In genomic region chr5:78993165-78993564, GRCh38 we compare ENCODE assay signal across 18 cellular contexts. TPM values are rescaled to one million over a fixed set of nuclear protein-coding genes. Genes with fewer than 3 reads are reported as not detected.
A peak's percentile ranks its signal among the peaks of the same experiment; 100 is the strongest.
DNase-seq lines count a peak whose midpoint lies in the region; ATAC-seq and TF ChIP-seq lines count a peak whose summit lies in the region.
"Had no signal": no experiment of that assay in that cellular context is flagged by ENCODE, and none has a peak within 500 bp of the region (broad histone marks: within the 10 kb centered on the region; RNA-seq: fewer than 3 reads in every experiment).

No MANE protein-coding gene starts in this region.

- ATAC-seq in activated CD4-positive, alpha-beta T cell treated with anti-CD3 and anti-CD28 coated beads for 36 hours: peak; percentile 57
- ATAC-seq in activated T-helper 17 cell treated with anti-CD3 and anti-CD28 coated beads, Interleukin-2, amount 50 U/mL, for 72 hours (replicated peaks): peak; percentile 65
- ATAC-seq in stimulated activated naive B cell treated with anti-CD40 and anti-IgM and Interleukin-4, amounts not matched to agents 10 μg/mL and 1 μg/mL and 100 μg/mL, for 72 hours (replicated peaks): peak; percentile 90 to 93
- no peak for ATAC-seq in GM18873 (IDR thresholded peaks at IDR 0.05; ENCODE audit: low FRiP score, unreplicated experiment)

- no peak for TF ChIP-seq CTCF in GM12865 (IDR thresholded peaks at IDR 0.05; ENCODE audit: insufficient read depth, low read depth, low read length, missing control alignments)
- TF ChIP-seq CTCF in smooth muscle cell (IDR thresholded peaks at IDR 0.05; ENCODE audit: borderline replicate concordance, insufficient read depth, poor library complexity, severe bottlenecking): no peak

- H3K4me1 Mint-ChIP-seq in activated CD4-positive, alpha-beta T cell treated with anti-CD3 and anti-CD28 coated beads for 36 hours: peaks cover 7% of the 10 kb centered on the region
- no peaks in the 10 kb centered on the region for H3K4me1 Mint-ChIP-seq in activated T-helper 17 cell treated with anti-CD3 and anti-CD28 coated beads, Interleukin-2, amount 50 U/mL, for 72 hours
- H3K4me1 Mint-ChIP-seq in stimulated activated naive B cell treated with anti-CD40 and anti-IgM and Interleukin-4, amounts not matched to agents 10 μg/mL and 1 μg/mL and 100 μg/mL, for 72 hours: peaks cover 9 to 19% of the 10 kb centered on the region in 2 donors

- no peaks in the 10 kb centered on the region for H3K36me3 Mint-ChIP-seq in activated CD4-positive, alpha-beta T cell treated with anti-CD3 and anti-CD28 coated beads for 36 hours (ENCODE audit: low read depth)
- no peaks in the 10 kb centered on the region for H3K36me3 Mint-ChIP-seq in activated T-helper 17 cell treated with anti-CD3 and anti-CD28 coated beads, Interleukin-2, amount 50 U/mL, for 72 hours (ENCODE audit: low read depth)
- no peaks in the 10 kb centered on the region for H3K36me3 Mint-ChIP-seq in stimulated activated naive B cell treated with anti-CD40 and anti-IgM and Interleukin-4, amounts not matched to agents 10 μg/mL and 1 μg/mL and 100 μg/mL, for 72 hours
- H3K36me3 Mint-ChIP-seq: CD8-positive, alpha-beta memory T cell had no signal

- no peak overlapping the region for H3K4me3 ChIP-seq in GM12865 (ENCODE audit: low read depth, low read length)
- no peak overlapping the region for H3K4me3 ChIP-seq in smooth muscle cell
- H3K4me3 ChIP-seq: SJCRH30 had no signal

- no peak overlapping the region for H3K27ac ChIP-seq in smooth muscle cell (ENCODE audit: low read depth)
- H3K27ac ChIP-seq: SJCRH30 had no signal

- H3K79me2 ChIP-seq in smooth muscle cell (ENCODE audit: low read depth): no peaks in the 10 kb centered on the region

- H3K27me3 ChIP-seq in smooth muscle cell (ENCODE audit: low read depth): no peaks in the 10 kb centered on the region
- H3K27me3 ChIP-seq: SJCRH30 had no signal

- H3K9me3 Mint-ChIP-seq in activated CD4-positive, alpha-beta T cell treated with anti-CD3 and anti-CD28 coated beads for 36 hours (ENCODE audit: low read depth): no peaks in the 10 kb centered on the region
- H3K9me3 Mint-ChIP-seq in activated T-helper 17 cell treated with anti-CD3 and anti-CD28 coated beads, Interleukin-2, amount 50 U/mL, for 72 hours: no peaks in the 10 kb centered on the region
- peaks cover 2 to 3% of the 10 kb centered on the region in 2 donors for H3K9me3 Mint-ChIP-seq in stimulated activated naive B cell treated with anti-CD40 and anti-IgM and Interleukin-4, amounts not matched to agents 10 μg/mL and 1 μg/mL and 100 μg/mL, for 72 hours
- H3K9me3 Mint-ChIP-seq: CD8-positive, alpha-beta memory T cell had no signal

- H3K4me2 ChIP-seq in smooth muscle cell: no peak overlapping the region

- H3K9me3 ChIP-seq in smooth muscle cell (replicated peaks; ENCODE audit: low read depth): no peaks in the 10 kb centered on the region
- H3K9me3 ChIP-seq: SJCRH30 had no signal

- CTCF ChIA-PET in activated CD4-positive, alpha-beta T cell treated with anti-CD3 and anti-CD28 coated beads for 36 hours (lab: Charles Lee): interaction anchor here (2.1 kb wide), 1 partner anchor 32 kb away, joined by 8 read pairs; no protein-coding TSS in a partner anchor

- no peak overlapping the region for H2AFZ ChIP-seq in smooth muscle cell (ENCODE audit: low read depth)

- H3F3A ChIP-seq in smooth muscle cell (ENCODE audit: low read depth): no peaks in the 10 kb centered on the region

- no peaks in the 10 kb centered on the region for H3K36me3 ChIP-seq in smooth muscle cell (ENCODE audit: low read depth)
- H3K36me3 ChIP-seq: SJCRH30 had no signal

- H3K4me3 Mint-ChIP-seq in activated CD4-positive, alpha-beta T cell treated with anti-CD3 and anti-CD28 coated beads for 36 hours: no peak overlapping the region
- no peak overlapping the region for H3K4me3 Mint-ChIP-seq in activated T-helper 17 cell treated with anti-CD3 and anti-CD28 coated beads, Interleukin-2, amount 50 U/mL, for 72 hours
- H3K4me3 Mint-ChIP-seq in stimulated activated naive B cell treated with anti-CD40 and anti-IgM and Interleukin-4, amounts not matched to agents 10 μg/mL and 1 μg/mL and 100 μg/mL, for 72 hours: peak overlapping the region in 1 of 2 donors; percentile 3
- H3K4me3 Mint-ChIP-seq: CD8-positive, alpha-beta memory T cell had no signal

- intact Hi-C loops in activated CD4-positive, alpha-beta T cell treated with anti-CD3 and anti-CD28 coated beads for 36 hours (cut with DNase I, micrococcal nuclease): no loop called here

- H3K27me3 Mint-ChIP-seq in activated CD4-positive, alpha-beta T cell treated with anti-CD3 and anti-CD28 coated beads for 36 hours: no peaks in the 10 kb centered on the region
- H3K27me3 Mint-ChIP-seq in activated T-helper 17 cell treated with anti-CD3 and anti-CD28 coated beads, Interleukin-2, amount 50 U/mL, for 72 hours: peaks cover 3% of the 10 kb centered on the region
- H3K27me3 Mint-ChIP-seq in stimulated activated naive B cell treated with anti-CD40 and anti-IgM and Interleukin-4, amounts not matched to agents 10 μg/mL and 1 μg/mL and 100 μg/mL, for 72 hours: peaks cover 0 to 8% of the 10 kb centered on the region in 2 donors

- no peak overlapping the region for H3K27ac Mint-ChIP-seq in activated CD4-positive, alpha-beta T cell treated with anti-CD3 and anti-CD28 coated beads for 36 hours
- no peak overlapping the region for H3K27ac Mint-ChIP-seq in activated T-helper 17 cell treated with anti-CD3 and anti-CD28 coated beads, Interleukin-2, amount 50 U/mL, for 72 hours
- peak overlapping the region; percentile 49 for H3K27ac Mint-ChIP-seq in stimulated activated naive B cell treated with anti-CD40 and anti-IgM and Interleukin-4, amounts not matched to agents 10 μg/mL and 1 μg/mL and 100 μg/mL, for 72 hours
- H3K27ac Mint-ChIP-seq: CD8-positive, alpha-beta memory T cell had no signal

- POLR2A ChIA-PET in activated CD4-positive, alpha-beta T cell treated with anti-CD3 and anti-CD28 coated beads for 36 hours (lab: Charles Lee): no interaction called here

- no peak for DNase-seq in activated CD4-positive, alpha-beta T cell treated with anti-CD3 and anti-CD28 coated beads for 36 hours
- DNase-seq in activated CD4-positive, alpha-beta T cell treated with anti-CD3 and anti-CD28 coated beads for 48 hours: no peak
- DNase-seq in GM12865 (ENCODE audit: low read depth): peak; percentile 16
- DNase-seq in stimulated activated naive B cell treated with anti-CD40 and anti-IgM and Interleukin-4, amounts not matched to agents 10 μg/mL and 1 μg/mL and 100 μg/mL, for 72 hours: no peak
- DNase-seq in smooth muscle cell (lab: John Stamatoyannopoulos, UW; ENCODE audit: unreplicated experiment): no peak
- no peak for DNase-seq in DMS114 treated with DMSO at 0.1 percent for 48 hours (lab: John Stamatoyannopoulos, UW; ENCODE audit: unreplicated experiment)
- DNase-seq: 8988T, GDM1, NCI-H1048, NCI-H1436 treated with DMSO at 0.1 percent for 48 hours, NCI-H2029 treated with DMSO at 0.1 percent for 48 hours, NCI-H2171 treated with DMSO at 0.1 percent for 48 hours, NCI-H446 treated with DMSO at 0.1 percent for 48 hours, RPMI8226, SJCRH30 had no signal

- H4K20me1 ChIP-seq in smooth muscle cell (ENCODE audit: low read depth): no peaks in the 10 kb centered on the region

- no peaks in the 10 kb centered on the region for H3K4me1 ChIP-seq in smooth muscle cell (ENCODE audit: low read depth)
- H3K4me1 ChIP-seq: SJCRH30 had no signal

- no peak overlapping the region for H3K9ac ChIP-seq in smooth muscle cell (ENCODE audit: low read depth)

RNA-seq across cellular contexts. Expression of gene ARSB, which starts 8.1 kb away (rescaled TPM):
- 1 to 10 TPM; 7.6 to 8.0 TPM for total RNA-seq in activated CD4-positive, alpha-beta T cell treated with anti-CD3 and anti-CD28 coated beads for 36 hours
- total RNA-seq in activated T-helper 17 cell treated with anti-CD3 and anti-CD28 coated beads, Interleukin-2, amount 50 U/mL, for 72 hours: 10 to 100 TPM in 1 of 2 donors, 1 to 10 TPM in 1; 6.2 to 21.9 TPM
- 23.2 and 27.3 TPM in 2 replicates for total RNA-seq in smooth muscle cell
- polyA plus RNA-seq in smooth muscle cell: 10.8 and 17.5 TPM in 2 replicates
